Comparison of ENCODE assay signal across 10 cellular contexts in genomic region chr17:66548158-66548557, GRCh38.
DNase-seq lines count a peak whose midpoint lies in the region; ATAC-seq and TF ChIP-seq lines count a peak whose summit lies in the region.
"Had no signal": no experiment of that assay in that cellular context is flagged by ENCODE, and none has a peak within 500 bp of the region (broad histone marks: within the 10 kb centered on the region; RNA-seq: fewer than 3 reads in every experiment).

No MANE protein-coding gene starts in this region.

- intact Hi-C loops in Calu3 (cut with micrococcal nuclease; ENCODE audit: unreplicated experiment) (no loop called here), cardiac septum (cut with DNase I) (no loop called here)

- H3K23ac ChIP-seq in trophoblast cell (ENCODE audit: low read length), result no peak overlapping the region

- TF ChIP-seq CTCF in Calu3 (IDR thresholded peaks at IDR 0.05; ENCODE audit: unreplicated experiment), result no peak

- H2AFZ ChIP-seq in trophoblast cell (ENCODE audit: insufficient read depth, low read length, poor library complexity), result no peak overlapping the region

- no peak overlapping the region for H3K18ac ChIP-seq in trophoblast cell (ENCODE audit: low read length)

- no peaks in the 10 kb centered on the region for H3K79me2 ChIP-seq in trophoblast cell (ENCODE audit: control insufficient read depth, insufficient read depth, low read length, poor library complexity)

- H4K91ac ChIP-seq in trophoblast cell (ENCODE audit: low read depth, low read length), result no peak overlapping the region

- H3K27me3 Mint-ChIP-seq in Calu3 (ENCODE audit: unreplicated experiment), result no peaks in the 10 kb centered on the region
- H3K27me3 Mint-ChIP-seq in T-helper 17 cell, result no peaks in the 10 kb centered on the region
- no peaks in the 10 kb centered on the region for H3K27me3 Mint-ChIP-seq in activated naive CD8-positive, alpha-beta T cell treated with anti-CD3 and anti-CD28 coated beads, Interleukin-2, amount 50 U/mL, for 24 hours

- H3K4me3 Mint-ChIP-seq in Calu3 (ENCODE audit: low read depth, unreplicated experiment), result no peak overlapping the region
- peak overlapping the region; percentile 68 for H3K4me3 Mint-ChIP-seq in T-helper 17 cell
- H3K4me3 Mint-ChIP-seq in activated naive CD8-positive, alpha-beta T cell treated with anti-CD3 and anti-CD28 coated beads, Interleukin-2, amount 50 U/mL, for 24 hours, result peak overlapping the region; percentile 41

- H3K4me1 ChIP-seq in trophoblast cell (ENCODE audit: control insufficient read depth in 1 of 2, insufficient read depth in 2 of 2, low read length in 2 of 2), result peaks cover 6 to 14% of the 10 kb centered on the region in 2 experiments

- H3K4me1 Mint-ChIP-seq in Calu3 (ENCODE audit: low read depth, unreplicated experiment), result peaks cover 48% of the 10 kb centered on the region
- H3K4me1 Mint-ChIP-seq in T-helper 17 cell, result peaks cover 28% of the 10 kb centered on the region
- H3K4me1 Mint-ChIP-seq in activated naive CD8-positive, alpha-beta T cell treated with anti-CD3 and anti-CD28 coated beads, Interleukin-2, amount 50 U/mL, for 24 hours, result peaks cover 65% of the 10 kb centered on the region

- H2BK5ac ChIP-seq in trophoblast cell (ENCODE audit: low read depth, low read length, poor library complexity), result no peak overlapping the region

- H3K79me1 ChIP-seq in trophoblast cell (ENCODE audit: low read length), result peaks cover 7% of the 10 kb centered on the region

- H2AK5ac ChIP-seq in trophoblast cell (ENCODE audit: low read length), result no peak overlapping the region

- CTCF ChIA-PET in Calu3 (lab: Charles Lee), result interaction anchor here (0.6 kb wide), 1 partner anchor 8 kb away, joined by 4 read pairs; no protein-coding TSS in a partner anchor

- no TSS peak for BruUV-seq in Calu3 (replicated peaks; lab: Mats Ljungman, UMichigan)

- peak overlapping the region; percentile 42 for H3K27ac Mint-ChIP-seq in Calu3 (ENCODE audit: unreplicated experiment)
- peak overlapping the region; percentile 47 for H3K27ac Mint-ChIP-seq in T-helper 17 cell
- peak overlapping the region; percentile 71 for H3K27ac Mint-ChIP-seq in activated naive CD8-positive, alpha-beta T cell treated with anti-CD3 and anti-CD28 coated beads, Interleukin-2, amount 50 U/mL, for 24 hours

- H4K12ac ChIP-seq in trophoblast cell (ENCODE audit: low read depth, low read length), result no peak overlapping the region

- H3K4ac ChIP-seq in trophoblast cell (ENCODE audit: low read depth, low read length), result no peak overlapping the region

- H4K8ac ChIP-seq in trophoblast cell (ENCODE audit: low read depth, low read length), result no peak overlapping the region

- H3K9me3 ChIP-seq in T-helper 17 cell (ENCODE audit: control insufficient read depth, low read length, poor library complexity, severe bottlenecking), result no peaks in the 10 kb centered on the region
- H3K9me3 ChIP-seq in trophoblast cell (ENCODE audit: insufficient read depth, low read depth, low read length), result peaks cover 1% of the 10 kb centered on the region

- no peak overlapping the region for H2BK120ac ChIP-seq in trophoblast cell (ENCODE audit: insufficient read depth, low read length, poor library complexity)

- H3K14ac ChIP-seq in trophoblast cell (ENCODE audit: low read length), result no peak overlapping the region

- no peaks in the 10 kb centered on the region for H3K27me3 ChIP-seq in trophoblast cell (ENCODE audit: insufficient read depth, low read length)

- no peaks in the 10 kb centered on the region for H3K36me3 ChIP-seq in trophoblast cell (ENCODE audit: control insufficient read depth in 1 of 2, insufficient read depth in 2 of 2, low read length in 2 of 2)

- H3K4me3 ChIP-seq in trophoblast cell (ENCODE audit: low read depth, low read length), result no peak overlapping the region

- H3K36me3 Mint-ChIP-seq in Calu3 (ENCODE audit: insufficient read depth, unreplicated experiment) (peaks cover under 1% of the 10 kb centered on the region), T-helper 17 cell (ENCODE audit: low read depth) (no peaks in the 10 kb centered on the region)
- peaks cover 42% of the 10 kb centered on the region for H3K36me3 Mint-ChIP-seq in activated naive CD8-positive, alpha-beta T cell treated with anti-CD3 and anti-CD28 coated beads, Interleukin-2, amount 50 U/mL, for 24 hours (ENCODE audit: low read depth)

- peak overlapping the region; percentile 6 for H3K27ac ChIP-seq in trophoblast cell (ENCODE audit: low read depth, low read length)

- H3K4me2 ChIP-seq in trophoblast cell (ENCODE audit: low read length), result no peak overlapping the region

- H2BK12ac ChIP-seq in trophoblast cell (ENCODE audit: low read length), result peak overlapping the region; percentile 6

- ATAC-seq in T-helper 17 cell (peak; percentile 67), HG02885 (IDR thresholded peaks at IDR 0.05; ENCODE audit: poor library complexity, unreplicated experiment) (no peak)
- peak; percentile 77 for ATAC-seq in activated naive CD8-positive, alpha-beta T cell treated with anti-CD3 and anti-CD28 coated beads, Interleukin-2, amount 50 U/mL, for 24 hours
- ATAC-seq: right cardiac atrium had no signal

- no peak for DNase-seq in Calu3
- DNase-seq in T-helper 17 cell, result no peak
- DNase-seq in activated naive CD8-positive, alpha-beta T cell treated with anti-CD3 and anti-CD28 coated beads, Interleukin-2, amount 50 U/mL, for 24 hours, result peak; percentile 40
- DNase-seq in trophoblast cell, result no peak
- no peak for DNase-seq in cardiac septum (ENCODE audit: low spot score)
- no peak for DNase-seq in Ammon's horn (ENCODE audit: low spot score)
- DNase-seq in medulla oblongata (ENCODE audit: extremely low spot score), result no peak
- DNase-seq: KBM-7, right cardiac atrium had no signal

- WGBS in trophoblast cell (ENCODE audit: extremely low coverage, insufficient coverage, insufficient read length), result no CpG with 5 or more reads among the region's 3 CpGs

- H3K9ac ChIP-seq in trophoblast cell (ENCODE audit: low read length), result no peak overlapping the region

- H3K9me3 Mint-ChIP-seq in Calu3 (ENCODE audit: low read depth, unreplicated experiment), result no peaks in the 10 kb centered on the region
- H3K9me3 Mint-ChIP-seq in activated naive CD8-positive, alpha-beta T cell treated with anti-CD3 and anti-CD28 coated beads, Interleukin-2, amount 50 U/mL, for 24 hours, result peaks cover 16% of the 10 kb centered on the region
